ENCODE assay signal across 8 cellular contexts in the genomic region with DNA sequence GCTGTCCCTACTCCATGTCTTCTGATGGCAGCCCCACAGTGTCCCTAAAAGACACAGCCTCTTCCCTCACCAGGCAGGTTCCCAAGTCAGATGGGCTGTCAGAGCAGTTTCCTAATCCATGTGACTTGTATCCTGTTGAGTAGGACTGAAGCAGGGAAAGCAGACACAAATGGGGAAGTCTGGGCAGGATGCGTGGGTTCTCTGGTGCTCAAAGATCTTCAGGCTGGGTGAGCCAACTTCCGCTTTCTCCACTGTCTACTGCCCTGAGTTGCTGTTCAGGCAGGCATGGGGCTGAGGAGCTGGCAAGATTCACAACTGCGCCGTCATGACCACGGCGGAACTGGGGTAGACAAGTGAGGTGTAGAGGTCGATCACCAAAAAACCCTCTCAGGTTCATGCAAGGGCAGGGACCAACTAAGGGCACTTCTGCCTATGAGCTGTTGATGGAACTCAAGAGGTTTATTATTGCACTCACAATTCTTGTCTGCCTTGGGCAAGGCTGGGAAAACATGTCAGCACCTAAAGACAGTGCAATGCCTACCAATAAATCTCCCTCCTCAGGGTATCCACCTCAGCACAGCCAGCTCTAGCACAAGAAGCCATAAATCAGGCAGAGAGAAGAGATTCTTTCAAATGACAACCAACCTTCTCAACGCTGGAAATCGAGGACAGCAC.
A peak's percentile ranks its signal among the peaks of the same experiment; 100 is the strongest.
DNase-seq lines count a peak whose midpoint lies in the region; ATAC-seq and TF ChIP-seq lines count a peak whose summit lies in the region.

No MANE protein-coding gene starts in this region.

- ATAC-seq in GM21737 (IDR thresholded peaks at IDR 0.05; ENCODE audit: unreplicated experiment) (peak; percentile 72), HG02588 (IDR thresholded peaks at IDR 0.05; ENCODE audit: unreplicated experiment) (no peak)

- peak overlapping the region; percentile 54 to 63 for H3K27ac ChIP-seq in right atrium auricular region

- no peaks in the 10 kb centered on the region for H3K27me3 ChIP-seq in right atrium auricular region

- H3K9me3 ChIP-seq in right atrium auricular region, result no peaks in the 10 kb centered on the region

- TF ChIP-seq CTCF in right atrium auricular region (IDR thresholded peaks at IDR 0.05), result no peak

- H3K36me3 ChIP-seq in right atrium auricular region, result no peaks in the 10 kb centered on the region

- H3K4me3 ChIP-seq in right atrium auricular region, result no peak overlapping the region

- DNase-seq in DMS79 treated with DMSO at 0.1 percent for 48 hours (lab: John Stamatoyannopoulos, UW), result peak; percentile 97
- peak; percentile 98 for DNase-seq in NOMO-1 treated with dmso at 0.1 percent for 144 hours (lab: John Stamatoyannopoulos, UW; ENCODE audit: unreplicated experiment)
- DNase-seq in activated effector memory CD4-positive, alpha-beta T cell treated with anti-CD3 and anti-CD28 coated beads, Interleukin-2, amount 50 U/mL, for 16 hours, result peak; percentile 86
- DNase-seq in right atrium auricular region (ENCODE audit: low spot score), result peak; percentile 85
- peak; percentile 42 to 68 for DNase-seq in stimulated activated CD4-positive, alpha-beta T cell treated with anti-CD3 and anti-CD28 coated beads, Interleukin-4, amount 100 ng/mL, for 4 hours
- DNase-seq in H4 (ENCODE audit: low spot score), result no peak

- peaks cover 0 to 65% of the 10 kb centered on the region in 2 donors for H3K4me1 ChIP-seq in right atrium auricular region
